Comparison of ENCODE assay signal across 1 cellular context in genomic region chr14:61382842-61383241, GRCh38.
TF ChIP-seq lines count a peak whose summit lies in the region.

No MANE protein-coding gene starts in this region.

TF ChIP-seq in GM12878, 131 proteins besides CTCF, POLR2A, EP300 and RAD21 (continued from another document):
- TF ChIP-seq REST (IDR thresholded peaks at IDR 0.05; ENCODE audit: low read depth, low read length), result no peak
TF ChIP-seq in GM12878: peak in this region for 0.
